ENCODE assay signal across 7 cellular contexts in genomic region chr19:2605889-2606288, GRCh38.
DNase-seq lines count a peak whose midpoint lies in the region; ATAC-seq, FAIRE-seq and TF ChIP-seq lines count a peak whose summit lies in the region.
"Not testable (repeated sequence)": the region's sequence is repeated elsewhere in the genome, so short reads cannot be mapped to it uniquely, and the experiment has no call there.

No MANE protein-coding gene starts in this region.

- H3K4me1 Mint-ChIP-seq in astrocyte (ENCODE audit: low read depth, unreplicated experiment): peaks cover 20% of the 10 kb centered on the region

- in situ Hi-C loops in HepG2 (cut with HindIII; ENCODE audit: extremely low pct_ligation_motif_present, low pct_unique_long_range_greater_than_20kb): not testable (repeated sequence)

- not testable (repeated sequence) for TF ChIP-seq CTCF in D721Med (IDR thresholded peaks at IDR 0.05; ENCODE audit: insufficient read depth, missing control alignments); astrocyte (IDR thresholded peaks at IDR 0.05; ENCODE audit: insufficient read depth, low read depth, low read length); HepG2 (CRISPR knock-in tag; IDR thresholded peaks at IDR 0.05); sigmoid colon (IDR thresholded peaks at IDR 0.05)

- not testable (repeated sequence) for H3K9me3 ChIP-seq in astrocyte (ENCODE audit: insufficient read depth, low read depth, low read length); HepG2 (ENCODE audit: low read length); sigmoid colon

- H3K27ac Mint-ChIP-seq in astrocyte (ENCODE audit: unreplicated experiment): peak overlapping the region; percentile 66

- not testable (repeated sequence) for TF ChIP-seq RAD21 in HepG2 (CRISPR knock-in tag; IDR thresholded peaks at IDR 0.05)

- CTCF ChIA-PET in HepG2 (lab: Yijun Ruan, JAX; ENCODE audit: low intra/inter-chr PET ratio, low total read pairs): not testable (repeated sequence)

- not testable (repeated sequence) for H3K27me3 Mint-ChIP-seq in astrocyte (ENCODE audit: low read depth, unreplicated experiment)

- H3K36me3 Mint-ChIP-seq in astrocyte (ENCODE audit: low read depth, unreplicated experiment): not testable (repeated sequence)

- intact Hi-C loops in HepG2 (cut with micrococcal nuclease; ENCODE audit: unreplicated experiment); sigmoid colon (cut with DNase I): not testable (repeated sequence)

- peaks cover 17% of the 10 kb centered on the region for H3K4me1 ChIP-seq in astrocyte (ENCODE audit: insufficient read depth, low read length)
- peaks cover 22% of the 10 kb centered on the region for H3K4me1 ChIP-seq in HepG2 (ENCODE audit: insufficient read depth, low read length)
- peaks cover 0 to 41% (median 37%) of the 10 kb centered on the region in 4 donors for H3K4me1 ChIP-seq in sigmoid colon

- not testable (repeated sequence) for H3K36me3 ChIP-seq in astrocyte (ENCODE audit: insufficient read depth, low read length); HepG2 (replicated peaks in 1 of 2; ENCODE audit: control insufficient read depth in 1 of 2, insufficient read depth in 2 of 2, low read length in 2 of 2); sigmoid colon

- not testable (repeated sequence) for H3K27ac ChIP-seq in astrocyte (ENCODE audit: low read depth, low read length); HepG2 (ENCODE audit: extremely low read length, insufficient read depth, low read length)
- H3K27ac ChIP-seq in sigmoid colon: peak overlapping the region in 3 of 4 donors; percentile 2 to 53 (median 35)

- not testable (repeated sequence) for H3K4me2 ChIP-seq in astrocyte (ENCODE audit: low read length); HepG2 (ENCODE audit: low read depth, low read length)

- H3K27me3 ChIP-seq in astrocyte (ENCODE audit: insufficient read depth, low read length); HepG2 (ENCODE audit: control insufficient read depth in 1 of 2, insufficient read depth in 2 of 2, low read length in 2 of 2); sigmoid colon: not testable (repeated sequence)

- H3K9ac ChIP-seq in astrocyte (ENCODE audit: low read length); HepG2 (ENCODE audit: insufficient read depth, low read depth, low read length): not testable (repeated sequence)

- H3K4me3 ChIP-seq in astrocyte (ENCODE audit: insufficient read depth, low read depth, low read length); HepG2 (replicated peaks in 1 of 3; ENCODE audit: insufficient read depth in 1 of 3, low read depth in 2 of 3, low read length in 3 of 3); sigmoid colon: not testable (repeated sequence)

- ATAC-seq in HepG2: not testable (repeated sequence)

- FAIRE-seq in D721Med (lab: Jason Lieb, UNC); astrocyte (lab: Jason Lieb, UNC); HepG2 (lab: Jason Lieb, UNC): not testable (repeated sequence)

- H2AFZ ChIP-seq in astrocyte (ENCODE audit: low read depth, low read length); HepG2 (ENCODE audit: low read length): not testable (repeated sequence)

- BruUV-seq in HepG2 (replicated peaks; lab: Mats Ljungman, UMichigan): not testable (repeated sequence)

- not testable (repeated sequence) for TF ChIP-seq EP300 in HepG2 (IDR thresholded peaks at IDR 0.05; ENCODE audit: low read depth in 2 of 2, low read length in 2 of 2); HepG2 (CRISPR knock-in tag; IDR thresholded peaks at IDR 0.05; ENCODE audit: borderline replicate concordance); sigmoid colon (IDR thresholded peaks at IDR 0.05)

- H4K20me1 ChIP-seq in astrocyte (ENCODE audit: insufficient read depth, low read length); HepG2 (ENCODE audit: insufficient read depth, low read length): not testable (repeated sequence)

- H3K4me3 Mint-ChIP-seq in astrocyte (ENCODE audit: unreplicated experiment): not testable (repeated sequence)

- not testable (repeated sequence) for H3K9me3 Mint-ChIP-seq in astrocyte (ENCODE audit: unreplicated experiment)

- not testable (repeated sequence) for TF ChIP-seq POLR2A in HepG2 (IDR thresholded peaks at IDR 0.05; ENCODE audit: insufficient read depth in 1 of 2, low read depth in 2 of 2, low read length in 2 of 2); sigmoid colon (IDR thresholded peaks at IDR 0.05)

- H3K79me2 ChIP-seq in astrocyte (ENCODE audit: insufficient read depth, low read length); HepG2 (ENCODE audit: insufficient read depth, low read length): not testable (repeated sequence)

- whole genome bisulfite sequencing in HepG2 (ENCODE audit: low lambda C conversion rate): 80% methylated on average over 9 of the region's 9 CpGs
- 77 to 86% methylated on average over 9 of the region's 9 CpGs for WGBS in sigmoid colon, 2 donors

- POLR2A ChIA-PET in HepG2 (lab: Yijun Ruan, JAX): not testable (repeated sequence)

- DNase-seq in D721Med (ENCODE audit: insufficient read length, low spot score) (peak; percentile 3), HT1080 (ENCODE audit: low read depth) (peak; percentile 58), RPMI7951 (ENCODE audit: low read depth) (peak; percentile 40), foreskin melanocyte (peak; percentile 56)
- not testable (repeated sequence) for DNase-seq in astrocyte (ENCODE audit: low read depth); HepG2 (ENCODE audit: low spot score); sigmoid colon

TF ChIP-seq in HepG2, 621 proteins besides CTCF, POLR2A, EP300 and RAD21:
- TF ChIP-seq ZNF121 (CRISPR knock-in tag; IDR thresholded peaks at IDR 0.05): 0 out of 2 replicates have a peak, but pooled peaks have one; percentile 33
